14 cellular contexts compared by ENCODE assay signal in genomic region chr11:10096987-10097386, GRCh38.
DNase-seq lines count a peak whose midpoint lies in the region; ATAC-seq and TF ChIP-seq lines count a peak whose summit lies in the region.
"Had no signal": no experiment of that assay in that cellular context is flagged by ENCODE, and none has a peak within 500 bp of the region (broad histone marks: within the 10 kb centered on the region; RNA-seq: fewer than 3 reads in every experiment).

No MANE protein-coding gene starts in this region.

- no peak overlapping the region for H4K8ac ChIP-seq in mesendoderm (ENCODE audit: low read depth, low read length)

- H4K5ac ChIP-seq in mesendoderm (ENCODE audit: low read length), result no peak overlapping the region

- no peaks in the 10 kb centered on the region for H3K27me3 ChIP-seq in heart left ventricle
- H3K27me3 ChIP-seq in mesendoderm (ENCODE audit: insufficient read depth, low read length, poor library complexity), result no peaks in the 10 kb centered on the region

- no peak overlapping the region for H3K9ac ChIP-seq in mesendoderm (ENCODE audit: low read length)

- no peaks in the 10 kb centered on the region for H3K79me2 ChIP-seq in mesendoderm (ENCODE audit: control insufficient read depth, insufficient read depth, low read length)

- TF ChIP-seq POLR2A in heart left ventricle (IDR thresholded peaks at IDR 0.05), result no peak

- no peak overlapping the region for H3K4ac ChIP-seq in mesendoderm (ENCODE audit: low read depth, low read length)

- H3K27ac ChIP-seq in heart left ventricle (peak overlapping the region in 10 of 12 donors; percentile 2 to 75 (median 43)), mesendoderm (ENCODE audit: low read depth, low read length) (no peak overlapping the region)
- H3K27ac ChIP-seq: 22Rv1 had no signal

- H2BK120ac ChIP-seq in mesendoderm (ENCODE audit: low read depth, low read length), result no peak overlapping the region

- H2BK15ac ChIP-seq in mesendoderm (replicated peaks; ENCODE audit: low read depth), result no peak overlapping the region

- H3K36me3 ChIP-seq in heart left ventricle (peaks cover 0 to 3% (median 0%) of the 10 kb centered on the region in 9 donors), mesendoderm (ENCODE audit: control insufficient read depth, insufficient read depth, low read length) (no peaks in the 10 kb centered on the region)

- TF ChIP-seq CTCF in heart left ventricle (IDR thresholded peaks at IDR 0.05) (no peak), epithelial cell of esophagus (IDR thresholded peaks at IDR 0.05; ENCODE audit: insufficient read depth, low read depth, low read length, missing control alignments) (no peak)

- peaks cover 0 to 11% (median 0%) of the 10 kb centered on the region in 12 donors for H3K4me1 ChIP-seq in heart left ventricle
- H3K4me1 ChIP-seq in mesendoderm (ENCODE audit: control insufficient read depth, low read depth, low read length), result no peaks in the 10 kb centered on the region
- H3K4me1 ChIP-seq: Caco-2 had no signal

- H3K79me1 ChIP-seq in mesendoderm (ENCODE audit: low read length), result peaks cover 2% of the 10 kb centered on the region

- 58 to 79% (median 69%) methylated on average over 5 of the region's 5 CpGs for WGBS in heart left ventricle, 4 donors
- WGBS in mesendoderm (ENCODE audit: extremely low coverage, insufficient coverage, low lambda C conversion rate), result no CpG with 5 or more reads among the region's 5 CpGs

- H3K23ac ChIP-seq in mesendoderm (ENCODE audit: low read length), result no peak overlapping the region

- intact Hi-C loops in heart left ventricle (cut with DNase I) (no loop called here), Right ventricle myocardium superior (cut with DNase I) (no loop called here)

- peak overlapping the region in 1 of 12 donors; percentile 1 for H3K4me3 ChIP-seq in heart left ventricle
- H3K4me3 ChIP-seq in epithelial cell of esophagus (ENCODE audit: low read length), result no peak overlapping the region
- H3K4me3 ChIP-seq in mesendoderm (ENCODE audit: low read length), result no peak overlapping the region

- DNase-seq in heart left ventricle, result no peak
- no peak for DNase-seq in Right ventricle myocardium superior
- peak; percentile 24 for DNase-seq in amniotic epithelial cell (ENCODE audit: low read depth)
- DNase-seq in epithelial cell of esophagus (ENCODE audit: low read depth), result peak; percentile 30
- DNase-seq in mesendoderm, result peak; percentile 37
- DNase-seq in NCI-H146 (lab: John Stamatoyannopoulos, UW), result no peak
- DNase-seq: Caco-2; CD8-positive, alpha-beta T cell; DND-41; GDM1 had no signal

- H2BK5ac ChIP-seq in mesendoderm (ENCODE audit: low read length), result no peak overlapping the region

- H2AK5ac ChIP-seq in mesendoderm (ENCODE audit: low read length), result no peak overlapping the region

- ATAC-seq in heart left ventricle (peak in 1 of 4 donors; percentile 68), Right ventricle myocardium superior (ENCODE audit: poor library complexity) (no peak), HG02970 (IDR thresholded peaks at IDR 0.05; ENCODE audit: low FRiP score, unreplicated experiment) (no peak), SK-N-SH treated with all-trans-retinoic acid at 6 μM for 48 hours (no peak)
- ATAC-seq: CD8-positive, alpha-beta T cell; HCT116 had no signal

- peaks cover 0 to 38% (median 13%) of the 10 kb centered on the region in 12 donors for H3K9me3 ChIP-seq in heart left ventricle

- H3K18ac ChIP-seq in mesendoderm (ENCODE audit: low read length), result no peak overlapping the region

- no peak overlapping the region for H3K56ac ChIP-seq in mesendoderm (ENCODE audit: low read length)

- H3K4me2 ChIP-seq in mesendoderm (ENCODE audit: low read length), result no peak overlapping the region

TF ChIP-seq in SK-N-SH treated with all-trans-retinoic acid at 6 μM for 48 hours, 23 proteins besides CTCF, POLR2A, EP300 and RAD21:
- TF ChIP-seq ESRRG (CRISPR knock-in tag; IDR thresholded peaks at IDR 0.05) (no peak), SNAI2 (CRISPR knock-in tag; IDR thresholded peaks at IDR 0.05) (no peak), ZNF565 (CRISPR knock-in tag; conservative IDR thresholded peaks at IDR 0.05; ENCODE audit: low read depth) (no peak), ZFP30 (CRISPR knock-in tag; IDR thresholded peaks at IDR 0.05) (no peak), TOX (CRISPR knock-in tag; IDR thresholded peaks at IDR 0.05; ENCODE audit: borderline replicate concordance) (no peak), CSDC2 (CRISPR knock-in tag; IDR thresholded peaks at IDR 0.05) (no peak), PPARA (CRISPR knock-in tag; IDR thresholded peaks at IDR 0.05; ENCODE audit: borderline replicate concordance) (no peak), TCF4 (CRISPR knock-in tag; IDR thresholded peaks at IDR 0.05; ENCODE audit: borderline replicate concordance) (no peak), ARNTL (CRISPR knock-in tag; IDR thresholded peaks at IDR 0.05; ENCODE audit: borderline replicate concordance, low read depth) (no peak), TSHZ2 (CRISPR knock-in tag; IDR thresholded peaks at IDR 0.05) (no peak), ZNF70 (CRISPR knock-in tag; IDR thresholded peaks at IDR 0.05) (no peak)

Comparison
In these comparisons a context has a peak if more than half of its experiments do, and no peak if none do; other contexts are left out.
1. DNase-seq: peak in amniotic epithelial cell (single experiment), epithelial cell of esophagus (single experiment) and mesendoderm (single experiment); none in heart left ventricle (0 of 5), Right ventricle myocardium superior (single experiment) and NCI-H146 (single experiment).